In genomic region chr11:115629456-115630015, GRCh38 we compare ENCODE assay signal across 1 cellular context.
TF ChIP-seq lines count a peak whose summit lies in the region.

No MANE protein-coding gene starts in this region.

TF ChIP-seq in HEK293, 187 proteins besides CTCF, POLR2A, EP300 and RAD21 (continued from another document):
- no peak for TF ChIP-seq REST (tag by site-specific recombination; IDR thresholded peaks at IDR 0.05)
- TF ChIP-seq ZNF112 (tag by site-specific recombination; IDR thresholded peaks at IDR 0.05) = no peak
- TF ChIP-seq ZFP41 (tag by site-specific recombination; IDR thresholded peaks at IDR 0.05; ENCODE audit: borderline replicate concordance) = no peak
- no peak for TF ChIP-seq ZNF791 (tag by site-specific recombination; IDR thresholded peaks at IDR 0.05)
- no peak for TF ChIP-seq ZNF639 (tag by site-specific recombination; IDR thresholded peaks at IDR 0.05)
- TF ChIP-seq SCRT2 (tag by site-specific recombination; IDR thresholded peaks at IDR 0.05) = peak; percentile 92
- TF ChIP-seq ZNF843 (tag by site-specific recombination; IDR thresholded peaks at IDR 0.05) = no peak
- no peak for TF ChIP-seq ZNF211 (tag by site-specific recombination; IDR thresholded peaks at IDR 0.05; ENCODE audit: low read depth)
- TF ChIP-seq ZNF416 (tag by site-specific recombination; IDR thresholded peaks at IDR 0.05) = no peak
- TF ChIP-seq ZFP69B (tag by site-specific recombination; IDR thresholded peaks at IDR 0.05) = no peak
- no peak for TF ChIP-seq GLIS1 (tag by site-specific recombination; IDR thresholded peaks at IDR 0.05)
- TF ChIP-seq PRDM4 (tag by site-specific recombination; IDR thresholded peaks at IDR 0.05) = peak; percentile 75
- TF ChIP-seq ZNF221 (tag by site-specific recombination; IDR thresholded peaks at IDR 0.05; ENCODE audit: borderline replicate concordance) = no peak
- TF ChIP-seq ZNF302 (tag by site-specific recombination; IDR thresholded peaks at IDR 0.05; ENCODE audit: low read depth) = no peak
- TF ChIP-seq ZNF10 (tag by site-specific recombination; IDR thresholded peaks at IDR 0.05) = no peak
- TF ChIP-seq ZNF624 (tag by site-specific recombination; IDR thresholded peaks at IDR 0.05) = no peak
- TF ChIP-seq MEIS1 (CRISPR knock-in tag; IDR thresholded peaks at IDR 0.05; ENCODE audit: borderline replicate concordance) = no peak
- TF ChIP-seq ZNF214 (tag by site-specific recombination; IDR thresholded peaks at IDR 0.05; ENCODE audit: borderline replicate concordance) = no peak
- no peak for TF ChIP-seq AEBP2 (tag by site-specific recombination; IDR thresholded peaks at IDR 0.05; ENCODE audit: borderline replicate concordance)
- TF ChIP-seq ZNF26 (tag by site-specific recombination; IDR thresholded peaks at IDR 0.05) = no peak
- TF ChIP-seq ZNF174 (tag by site-specific recombination; IDR thresholded peaks at IDR 0.05) = no peak
